ENCODE assay signal across 1 cellular context in genomic region chr2:226031078-226031937, GRCh38.
TF ChIP-seq lines count a peak whose summit lies in the region.

No MANE protein-coding gene starts in this region.

TF ChIP-seq in HepG2, 621 proteins besides CTCF, POLR2A, EP300 and RAD21 (continued from another document and continues in another):
- TF ChIP-seq HNF4A (CRISPR knock-in tag; IDR thresholded peaks at IDR 0.05) (peak; percentile 55; the same call in 1 of the 2 replicates), ZNF512B (CRISPR knock-in tag; IDR thresholded peaks at IDR 0.05; ENCODE audit: borderline replicate concordance) (no peak; the same call in 1 of the 2 replicates), ZBTB39 (CRISPR knock-in tag; IDR thresholded peaks at IDR 0.05) (no peak), SYNCRIP (IDR thresholded peaks at IDR 0.05; ENCODE audit: insufficient read depth, low read depth, low read length) (no peak), IKZF4 (CRISPR knock-in tag; IDR thresholded peaks at IDR 0.05; ENCODE audit: borderline replicate concordance, low read depth, not compliant biosample characterization) (peak; percentile 71), TCF7L2 (IDR thresholded peaks at IDR 0.05; ENCODE audit: low read depth, low read length) (no peak), FOXA3 (CRISPR knock-in tag; IDR thresholded peaks at IDR 0.05) (peak; percentile 78; the same call in 1 of the 2 replicates), KLF6 (CRISPR knock-in tag; IDR thresholded peaks at IDR 0.05) (peak; percentile 75), ZNF224 (CRISPR knock-in tag; IDR thresholded peaks at IDR 0.05) (peak; percentile 79; the same call in 1 of the 2 replicates), ATF4 (CRISPR knock-in tag; IDR thresholded peaks at IDR 0.05) (peak in 1 of 2 experiments; percentile 63; a peak in 1 of 4 replicates), ZNF10 (CRISPR knock-in tag; IDR thresholded peaks at IDR 0.05; ENCODE audit: borderline replicate concordance, low read depth) (no peak), ZMYM3 (CRISPR knock-in tag; IDR thresholded peaks at IDR 0.05) (peak; percentile 89), CENPT (CRISPR knock-in tag; IDR thresholded peaks at IDR 0.05; ENCODE audit: low read depth) (no peak), REL (CRISPR knock-in tag; conservative IDR thresholded peaks at IDR 0.05) (no peak), NCOA1 (CRISPR knock-in tag; IDR thresholded peaks at IDR 0.05) (no peak), GMEB2 (CRISPR knock-in tag; IDR thresholded peaks at IDR 0.05; ENCODE audit: low read depth) (no peak), TCF12 (IDR thresholded peaks at IDR 0.05) (no peak), TCF12 (CRISPR knock-in tag; IDR thresholded peaks at IDR 0.05) (peak; percentile 79; the same call in 1 of the 2 replicates), HMG20B (CRISPR knock-in tag; conservative IDR thresholded peaks at IDR 0.05) (no peak; the same call in 1 of the 2 replicates), ARNT2 (CRISPR knock-in tag; IDR thresholded peaks at IDR 0.05; ENCODE audit: low read depth) (0 out of 2 replicates have a peak, but pooled peaks have one; percentile 66), ELF4 (CRISPR knock-in tag; IDR thresholded peaks at IDR 0.05; ENCODE audit: borderline replicate concordance) (no peak), ZNF496 (CRISPR knock-in tag; IDR thresholded peaks at IDR 0.05; ENCODE audit: insufficient replicate concordance) (no peak), NRL (CRISPR knock-in tag; IDR thresholded peaks at IDR 0.05; ENCODE audit: borderline replicate concordance) (peak; percentile 99), IRX3 (CRISPR knock-in tag; IDR thresholded peaks at IDR 0.05; ENCODE audit: borderline replicate concordance, low read depth) (no peak), ZNF619 (CRISPR knock-in tag; IDR thresholded peaks at IDR 0.05) (peak; percentile 79; the same call in 1 of the 2 replicates)
- TF ChIP-seq, protein P1, sequence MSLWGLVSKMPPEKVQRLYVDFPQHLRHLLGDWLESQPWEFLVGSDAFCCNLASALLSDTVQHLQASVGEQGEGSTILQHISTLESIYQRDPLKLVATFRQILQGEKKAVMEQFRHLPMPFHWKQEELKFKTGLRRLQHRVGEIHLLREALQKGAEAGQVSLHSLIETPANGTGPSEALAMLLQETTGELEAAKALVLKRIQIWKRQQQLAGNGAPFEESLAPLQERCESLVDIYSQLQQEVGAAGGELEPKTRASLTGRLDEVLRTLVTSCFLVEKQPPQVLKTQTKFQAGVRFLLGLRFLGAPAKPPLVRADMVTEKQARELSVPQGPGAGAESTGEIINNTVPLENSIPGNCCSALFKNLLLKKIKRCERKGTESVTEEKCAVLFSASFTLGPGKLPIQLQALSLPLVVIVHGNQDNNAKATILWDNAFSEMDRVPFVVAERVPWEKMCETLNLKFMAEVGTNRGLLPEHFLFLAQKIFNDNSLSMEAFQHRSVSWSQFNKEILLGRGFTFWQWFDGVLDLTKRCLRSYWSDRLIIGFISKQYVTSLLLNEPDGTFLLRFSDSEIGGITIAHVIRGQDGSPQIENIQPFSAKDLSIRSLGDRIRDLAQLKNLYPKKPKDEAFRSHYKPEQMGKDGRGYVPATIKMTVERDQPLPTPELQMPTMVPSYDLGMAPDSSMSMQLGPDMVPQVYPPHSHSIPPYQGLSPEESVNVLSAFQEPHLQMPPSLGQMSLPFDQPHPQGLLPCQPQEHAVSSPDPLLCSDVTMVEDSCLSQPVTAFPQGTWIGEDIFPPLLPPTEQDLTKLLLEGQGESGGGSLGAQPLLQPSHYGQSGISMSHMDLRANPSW (CRISPR knock-in tag; IDR thresholded peaks at IDR 0.05; ENCODE audit: borderline replicate concordance), result 0 out of 2 replicates have a peak, but pooled peaks have one; percentile 42
- TF ChIP-seq, protein P2, sequence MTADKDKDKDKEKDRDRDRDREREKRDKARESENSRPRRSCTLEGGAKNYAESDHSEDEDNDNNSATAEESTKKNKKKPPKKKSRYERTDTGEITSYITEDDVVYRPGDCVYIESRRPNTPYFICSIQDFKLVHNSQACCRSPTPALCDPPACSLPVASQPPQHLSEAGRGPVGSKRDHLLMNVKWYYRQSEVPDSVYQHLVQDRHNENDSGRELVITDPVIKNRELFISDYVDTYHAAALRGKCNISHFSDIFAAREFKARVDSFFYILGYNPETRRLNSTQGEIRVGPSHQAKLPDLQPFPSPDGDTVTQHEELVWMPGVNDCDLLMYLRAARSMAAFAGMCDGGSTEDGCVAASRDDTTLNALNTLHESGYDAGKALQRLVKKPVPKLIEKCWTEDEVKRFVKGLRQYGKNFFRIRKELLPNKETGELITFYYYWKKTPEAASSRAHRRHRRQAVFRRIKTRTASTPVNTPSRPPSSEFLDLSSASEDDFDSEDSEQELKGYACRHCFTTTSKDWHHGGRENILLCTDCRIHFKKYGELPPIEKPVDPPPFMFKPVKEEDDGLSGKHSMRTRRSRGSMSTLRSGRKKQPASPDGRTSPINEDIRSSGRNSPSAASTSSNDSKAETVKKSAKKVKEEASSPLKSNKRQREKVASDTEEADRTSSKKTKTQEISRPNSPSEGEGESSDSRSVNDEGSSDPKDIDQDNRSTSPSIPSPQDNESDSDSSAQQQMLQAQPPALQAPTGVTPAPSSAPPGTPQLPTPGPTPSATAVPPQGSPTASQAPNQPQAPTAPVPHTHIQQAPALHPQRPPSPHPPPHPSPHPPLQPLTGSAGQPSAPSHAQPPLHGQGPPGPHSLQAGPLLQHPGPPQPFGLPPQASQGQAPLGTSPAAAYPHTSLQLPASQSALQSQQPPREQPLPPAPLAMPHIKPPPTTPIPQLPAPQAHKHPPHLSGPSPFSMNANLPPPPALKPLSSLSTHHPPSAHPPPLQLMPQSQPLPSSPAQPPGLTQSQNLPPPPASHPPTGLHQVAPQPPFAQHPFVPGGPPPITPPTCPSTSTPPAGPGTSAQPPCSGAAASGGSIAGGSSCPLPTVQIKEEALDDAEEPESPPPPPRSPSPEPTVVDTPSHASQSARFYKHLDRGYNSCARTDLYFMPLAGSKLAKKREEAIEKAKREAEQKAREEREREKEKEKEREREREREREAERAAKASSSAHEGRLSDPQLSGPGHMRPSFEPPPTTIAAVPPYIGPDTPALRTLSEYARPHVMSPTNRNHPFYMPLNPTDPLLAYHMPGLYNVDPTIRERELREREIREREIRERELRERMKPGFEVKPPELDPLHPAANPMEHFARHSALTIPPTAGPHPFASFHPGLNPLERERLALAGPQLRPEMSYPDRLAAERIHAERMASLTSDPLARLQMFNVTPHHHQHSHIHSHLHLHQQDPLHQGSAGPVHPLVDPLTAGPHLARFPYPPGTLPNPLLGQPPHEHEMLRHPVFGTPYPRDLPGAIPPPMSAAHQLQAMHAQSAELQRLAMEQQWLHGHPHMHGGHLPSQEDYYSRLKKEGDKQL (CRISPR knock-in tag; IDR thresholded peaks at IDR 0.05; ENCODE audit: low read depth), result 0 out of 2 replicates have a peak, but pooled peaks have one; percentile 24
- TF ChIP-seq, protein P3, sequence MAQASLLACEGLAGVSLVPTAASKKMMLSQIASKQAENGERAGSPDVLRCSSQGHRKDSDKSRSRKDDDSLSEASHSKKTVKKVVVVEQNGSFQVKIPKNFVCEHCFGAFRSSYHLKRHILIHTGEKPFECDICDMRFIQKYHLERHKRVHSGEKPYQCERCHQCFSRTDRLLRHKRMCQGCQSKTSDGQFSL (CRISPR knock-in tag; IDR thresholded peaks at IDR 0.05), result peak; percentile 55
- TF ChIP-seq, protein P4, sequence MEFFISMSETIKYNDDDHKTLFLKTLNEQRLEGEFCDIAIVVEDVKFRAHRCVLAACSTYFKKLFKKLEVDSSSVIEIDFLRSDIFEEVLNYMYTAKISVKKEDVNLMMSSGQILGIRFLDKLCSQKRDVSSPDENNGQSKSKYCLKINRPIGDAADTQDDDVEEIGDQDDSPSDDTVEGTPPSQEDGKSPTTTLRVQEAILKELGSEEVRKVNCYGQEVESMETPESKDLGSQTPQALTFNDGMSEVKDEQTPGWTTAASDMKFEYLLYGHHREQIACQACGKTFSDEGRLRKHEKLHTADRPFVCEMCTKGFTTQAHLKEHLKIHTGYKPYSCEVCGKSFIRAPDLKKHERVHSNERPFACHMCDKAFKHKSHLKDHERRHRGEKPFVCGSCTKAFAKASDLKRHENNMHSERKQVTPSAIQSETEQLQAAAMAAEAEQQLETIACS (CRISPR knock-in tag; IDR thresholded peaks at IDR 0.05), result no peak
- TF ChIP-seq, protein P5, sequence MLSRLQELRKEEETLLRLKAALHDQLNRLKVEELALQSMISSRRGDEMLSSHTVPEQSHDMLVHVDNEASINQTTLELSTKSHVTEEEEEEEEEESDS (CRISPR knock-in tag; IDR thresholded peaks at IDR 0.05; ENCODE audit: borderline replicate concordance), result 0 out of 2 replicates have a peak, but pooled peaks have one; percentile 4
- TF ChIP-seq, protein P6, sequence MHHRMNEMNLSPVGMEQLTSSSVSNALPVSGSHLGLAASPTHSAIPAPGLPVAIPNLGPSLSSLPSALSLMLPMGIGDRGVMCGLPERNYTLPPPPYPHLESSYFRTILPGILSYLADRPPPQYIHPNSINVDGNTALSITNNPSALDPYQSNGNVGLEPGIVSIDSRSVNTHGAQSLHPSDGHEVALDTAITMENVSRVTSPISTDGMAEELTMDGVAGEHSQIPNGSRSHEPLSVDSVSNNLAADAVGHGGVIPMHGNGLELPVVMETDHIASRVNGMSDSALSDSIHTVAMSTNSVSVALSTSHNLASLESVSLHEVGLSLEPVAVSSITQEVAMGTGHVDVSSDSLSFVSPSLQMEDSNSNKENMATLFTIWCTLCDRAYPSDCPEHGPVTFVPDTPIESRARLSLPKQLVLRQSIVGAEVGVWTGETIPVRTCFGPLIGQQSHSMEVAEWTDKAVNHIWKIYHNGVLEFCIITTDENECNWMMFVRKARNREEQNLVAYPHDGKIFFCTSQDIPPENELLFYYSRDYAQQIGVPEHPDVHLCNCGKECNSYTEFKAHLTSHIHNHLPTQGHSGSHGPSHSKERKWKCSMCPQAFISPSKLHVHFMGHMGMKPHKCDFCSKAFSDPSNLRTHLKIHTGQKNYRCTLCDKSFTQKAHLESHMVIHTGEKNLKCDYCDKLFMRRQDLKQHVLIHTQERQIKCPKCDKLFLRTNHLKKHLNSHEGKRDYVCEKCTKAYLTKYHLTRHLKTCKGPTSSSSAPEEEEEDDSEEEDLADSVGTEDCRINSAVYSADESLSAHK (CRISPR knock-in tag; IDR thresholded peaks at IDR 0.05; ENCODE audit: borderline replicate concordance), result no peak
- TF ChIP-seq, protein P7, sequence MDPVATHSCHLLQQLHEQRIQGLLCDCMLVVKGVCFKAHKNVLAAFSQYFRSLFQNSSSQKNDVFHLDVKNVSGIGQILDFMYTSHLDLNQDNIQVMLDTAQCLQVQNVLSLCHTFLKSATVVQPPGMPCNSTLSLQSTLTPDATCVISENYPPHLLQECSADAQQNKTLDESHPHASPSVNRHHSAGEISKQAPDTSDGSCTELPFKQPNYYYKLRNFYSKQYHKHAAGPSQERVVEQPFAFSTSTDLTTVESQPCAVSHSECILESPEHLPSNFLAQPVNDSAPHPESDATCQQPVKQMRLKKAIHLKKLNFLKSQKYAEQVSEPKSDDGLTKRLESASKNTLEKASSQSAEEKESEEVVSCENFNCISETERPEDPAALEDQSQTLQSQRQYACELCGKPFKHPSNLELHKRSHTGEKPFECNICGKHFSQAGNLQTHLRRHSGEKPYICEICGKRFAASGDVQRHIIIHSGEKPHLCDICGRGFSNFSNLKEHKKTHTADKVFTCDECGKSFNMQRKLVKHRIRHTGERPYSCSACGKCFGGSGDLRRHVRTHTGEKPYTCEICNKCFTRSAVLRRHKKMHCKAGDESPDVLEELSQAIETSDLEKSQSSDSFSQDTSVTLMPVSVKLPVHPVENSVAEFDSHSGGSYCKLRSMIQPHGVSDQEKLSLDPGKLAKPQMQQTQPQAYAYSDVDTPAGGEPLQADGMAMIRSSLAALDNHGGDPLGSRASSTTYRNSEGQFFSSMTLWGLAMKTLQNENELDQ (CRISPR knock-in tag; IDR thresholded peaks at IDR 0.05; ENCODE audit: borderline replicate concordance), result no peak
